ENCODE assay signal across 1 cellular context in the genomic region with DNA sequence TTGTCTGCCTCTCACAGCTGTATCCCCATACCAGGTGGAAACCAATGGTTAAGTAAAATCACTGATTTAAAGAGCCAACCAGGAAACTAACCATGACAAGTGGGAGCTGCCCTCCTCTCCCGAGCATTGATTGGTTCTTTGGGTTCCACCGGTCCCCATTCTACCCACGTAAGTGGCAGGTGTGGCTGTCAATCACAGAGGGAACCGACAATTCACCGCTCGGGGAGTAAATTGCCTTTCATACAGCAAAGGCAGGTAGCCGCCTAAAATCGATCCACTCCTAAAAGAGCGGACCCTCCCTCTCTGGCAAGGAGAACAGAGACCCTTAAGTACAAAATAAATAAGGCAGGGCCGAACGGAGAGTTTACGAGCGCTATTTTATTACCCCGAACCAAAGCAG.
TF ChIP-seq lines count a peak whose summit lies in the region.

No MANE protein-coding gene starts in this region.

TF ChIP-seq in GM12878, 131 proteins besides CTCF, POLR2A, EP300 and RAD21 (continued from another document):
- TF ChIP-seq, protein P1, sequence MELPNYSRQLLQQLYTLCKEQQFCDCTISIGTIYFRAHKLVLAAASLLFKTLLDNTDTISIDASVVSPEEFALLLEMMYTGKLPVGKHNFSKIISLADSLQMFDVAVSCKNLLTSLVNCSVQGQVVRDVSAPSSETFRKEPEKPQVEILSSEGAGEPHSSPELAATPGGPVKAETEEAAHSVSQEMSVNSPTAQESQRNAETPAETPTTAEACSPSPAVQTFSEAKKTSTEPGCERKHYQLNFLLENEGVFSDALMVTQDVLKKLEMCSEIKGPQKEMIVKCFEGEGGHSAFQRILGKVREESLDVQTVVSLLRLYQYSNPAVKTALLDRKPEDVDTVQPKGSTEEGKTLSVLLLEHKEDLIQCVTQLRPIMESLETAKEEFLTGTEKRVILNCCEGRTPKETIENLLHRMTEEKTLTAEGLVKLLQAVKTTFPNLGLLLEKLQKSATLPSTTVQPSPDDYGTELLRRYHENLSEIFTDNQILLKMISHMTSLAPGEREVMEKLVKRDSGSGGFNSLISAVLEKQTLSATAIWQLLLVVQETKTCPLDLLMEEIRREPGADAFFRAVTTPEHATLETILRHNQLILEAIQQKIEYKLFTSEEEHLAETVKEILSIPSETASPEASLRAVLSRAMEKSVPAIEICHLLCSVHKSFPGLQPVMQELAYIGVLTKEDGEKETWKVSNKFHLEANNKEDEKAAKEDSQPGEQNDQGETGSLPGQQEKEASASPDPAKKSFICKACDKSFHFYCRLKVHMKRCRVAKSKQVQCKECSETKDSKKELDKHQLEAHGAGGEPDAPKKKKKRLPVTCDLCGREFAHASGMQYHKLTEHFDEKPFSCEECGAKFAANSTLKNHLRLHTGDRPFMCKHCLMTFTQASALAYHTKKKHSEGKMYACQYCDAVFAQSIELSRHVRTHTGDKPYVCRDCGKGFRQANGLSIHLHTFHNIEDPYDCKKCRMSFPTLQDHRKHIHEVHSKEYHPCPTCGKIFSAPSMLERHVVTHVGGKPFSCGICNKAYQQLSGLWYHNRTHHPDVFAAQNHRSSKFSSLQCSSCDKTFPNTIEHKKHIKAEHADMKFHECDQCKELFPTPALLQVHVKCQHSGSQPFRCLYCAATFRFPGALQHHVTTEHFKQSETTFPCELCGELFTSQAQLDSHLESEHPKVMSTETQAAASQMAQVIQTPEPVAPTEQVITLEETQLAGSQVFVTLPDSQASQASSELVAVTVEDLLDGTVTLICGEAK (IDR thresholded peaks at IDR 0.05; ENCODE audit: borderline replicate concordance), result no peak
- TF ChIP-seq, protein P2, sequence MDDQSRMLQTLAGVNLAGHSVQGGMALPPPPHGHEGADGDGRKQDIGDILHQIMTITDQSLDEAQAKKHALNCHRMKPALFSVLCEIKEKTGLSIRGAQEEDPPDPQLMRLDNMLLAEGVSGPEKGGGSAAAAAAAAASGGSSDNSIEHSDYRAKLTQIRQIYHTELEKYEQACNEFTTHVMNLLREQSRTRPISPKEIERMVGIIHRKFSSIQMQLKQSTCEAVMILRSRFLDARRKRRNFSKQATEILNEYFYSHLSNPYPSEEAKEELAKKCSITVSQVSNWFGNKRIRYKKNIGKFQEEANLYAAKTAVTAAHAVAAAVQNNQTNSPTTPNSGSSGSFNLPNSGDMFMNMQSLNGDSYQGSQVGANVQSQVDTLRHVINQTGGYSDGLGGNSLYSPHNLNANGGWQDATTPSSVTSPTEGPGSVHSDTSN (IDR thresholded peaks at IDR 0.05; ENCODE audit: insufficient replicate concordance, low read depth, low read length), result peak; percentile 90
- TF ChIP-seq, protein P3, sequence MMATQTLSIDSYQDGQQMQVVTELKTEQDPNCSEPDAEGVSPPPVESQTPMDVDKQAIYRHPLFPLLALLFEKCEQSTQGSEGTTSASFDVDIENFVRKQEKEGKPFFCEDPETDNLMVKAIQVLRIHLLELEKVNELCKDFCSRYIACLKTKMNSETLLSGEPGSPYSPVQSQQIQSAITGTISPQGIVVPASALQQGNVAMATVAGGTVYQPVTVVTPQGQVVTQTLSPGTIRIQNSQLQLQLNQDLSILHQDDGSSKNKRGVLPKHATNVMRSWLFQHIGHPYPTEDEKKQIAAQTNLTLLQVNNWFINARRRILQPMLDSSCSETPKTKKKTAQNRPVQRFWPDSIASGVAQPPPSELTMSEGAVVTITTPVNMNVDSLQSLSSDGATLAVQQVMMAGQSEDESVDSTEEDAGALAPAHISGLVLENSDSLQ (IDR thresholded peaks at IDR 0.05), result peak; percentile 94
- no peak for TF ChIP-seq KAT2A (conservative IDR thresholded peaks at IDR 0.05; ENCODE audit: control insufficient read depth, low read depth, low read length)
- TF ChIP-seq NFYA (IDR thresholded peaks at IDR 0.05; ENCODE audit: borderline replicate concordance, low read depth, low read length), result no peak
- TF ChIP-seq YY1 (IDR thresholded peaks at IDR 0.05; ENCODE audit: low read depth, low read length), result no peak
- no peak for TF ChIP-seq ATF7 (IDR thresholded peaks at IDR 0.05; ENCODE audit: low read depth)
- TF ChIP-seq BRCA1 (IDR thresholded peaks at IDR 0.05; ENCODE audit: low read depth, low read length), result no peak
- no peak for TF ChIP-seq SREBF2 (IDR thresholded peaks at IDR 0.05; ENCODE audit: low read length)
- TF ChIP-seq FOS (IDR thresholded peaks at IDR 0.05; ENCODE audit: borderline replicate concordance, extremely low read depth, insufficient read length), result no peak
- TF ChIP-seq, protein P4, sequence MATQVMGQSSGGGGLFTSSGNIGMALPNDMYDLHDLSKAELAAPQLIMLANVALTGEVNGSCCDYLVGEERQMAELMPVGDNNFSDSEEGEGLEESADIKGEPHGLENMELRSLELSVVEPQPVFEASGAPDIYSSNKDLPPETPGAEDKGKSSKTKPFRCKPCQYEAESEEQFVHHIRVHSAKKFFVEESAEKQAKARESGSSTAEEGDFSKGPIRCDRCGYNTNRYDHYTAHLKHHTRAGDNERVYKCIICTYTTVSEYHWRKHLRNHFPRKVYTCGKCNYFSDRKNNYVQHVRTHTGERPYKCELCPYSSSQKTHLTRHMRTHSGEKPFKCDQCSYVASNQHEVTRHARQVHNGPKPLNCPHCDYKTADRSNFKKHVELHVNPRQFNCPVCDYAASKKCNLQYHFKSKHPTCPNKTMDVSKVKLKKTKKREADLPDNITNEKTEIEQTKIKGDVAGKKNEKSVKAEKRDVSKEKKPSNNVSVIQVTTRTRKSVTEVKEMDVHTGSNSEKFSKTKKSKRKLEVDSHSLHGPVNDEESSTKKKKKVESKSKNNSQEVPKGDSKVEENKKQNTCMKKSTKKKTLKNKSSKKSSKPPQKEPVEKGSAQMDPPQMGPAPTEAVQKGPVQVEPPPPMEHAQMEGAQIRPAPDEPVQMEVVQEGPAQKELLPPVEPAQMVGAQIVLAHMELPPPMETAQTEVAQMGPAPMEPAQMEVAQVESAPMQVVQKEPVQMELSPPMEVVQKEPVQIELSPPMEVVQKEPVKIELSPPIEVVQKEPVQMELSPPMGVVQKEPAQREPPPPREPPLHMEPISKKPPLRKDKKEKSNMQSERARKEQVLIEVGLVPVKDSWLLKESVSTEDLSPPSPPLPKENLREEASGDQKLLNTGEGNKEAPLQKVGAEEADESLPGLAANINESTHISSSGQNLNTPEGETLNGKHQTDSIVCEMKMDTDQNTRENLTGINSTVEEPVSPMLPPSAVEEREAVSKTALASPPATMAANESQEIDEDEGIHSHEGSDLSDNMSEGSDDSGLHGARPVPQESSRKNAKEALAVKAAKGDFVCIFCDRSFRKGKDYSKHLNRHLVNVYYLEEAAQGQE (IDR thresholded peaks at IDR 0.05; ENCODE audit: low read depth, low read length), result no peak
- no peak for TF ChIP-seq JUNB (IDR thresholded peaks at IDR 0.05)
- no peak for TF ChIP-seq CBX5 (IDR thresholded peaks at IDR 0.05; ENCODE audit: low read depth)
- no peak for TF ChIP-seq POLR2AphosphoS2 (IDR thresholded peaks at IDR 0.05; ENCODE audit: low read depth, low read length)
- TF ChIP-seq JUND (IDR thresholded peaks at IDR 0.05; ENCODE audit: low read depth, low read length), result no peak
- TF ChIP-seq HDGF (IDR thresholded peaks at IDR 0.05), result no peak
- no peak for TF ChIP-seq DPF2 (IDR thresholded peaks at IDR 0.05)
- no peak for TF ChIP-seq CEBPB (IDR thresholded peaks at IDR 0.05; ENCODE audit: borderline replicate concordance in 1 of 2, low read depth in 2 of 2, low read length in 2 of 2)
- no peak for TF ChIP-seq PAX5 (IDR thresholded peaks at IDR 0.05; ENCODE audit: borderline replicate concordance, low read depth, low read length)
- TF ChIP-seq EZH2 (IDR thresholded peaks at IDR 0.05; ENCODE audit: borderline replicate concordance, control insufficient read depth, low read depth, low read length), result 0 out of 2 replicates have a peak, but pooled peaks have one; percentile 76
